ENCODE assay signal across 16 cellular contexts in genomic region chr2:57372237-57372962, GRCh38.
"Had no signal": no experiment of that assay in that cellular context is flagged by ENCODE, and none has a peak within 500 bp of the region (broad histone marks: within the 10 kb centered on the region; RNA-seq: fewer than 3 reads in every experiment).

No MANE protein-coding gene starts in this region.

- ATAC-seq: activated CD4-positive, CD25-positive, alpha-beta regulatory T cell treated with anti-CD3 and anti-CD28 coated beads, Interleukin-2, amount 50 U/mL, for 24 hours; left lobe of liver; lower lobe of right lung; natural killer cell treated with Interleukin-12 subunit alpha and Interleukin-12 subunit beta and Interleukin-15 and Interleukin-18, amount 100 ng/mL, for 72 hours had no signal

- H3K27me3 ChIP-seq: sigmoid colon, upper lobe of left lung had no signal

- H3K4me1 ChIP-seq: lower lobe of right lung, sigmoid colon, upper lobe of left lung had no signal

- DNase-seq: activated CD4-positive, alpha-beta memory T cell treated with anti-CD3 and anti-CD28 coated beads, Interleukin-2, amount 10 ng/mL, durations not matched to agents 7 days and 5 days; activated CD4-positive, alpha-beta T cell treated with anti-CD3 and anti-CD28 coated beads, Interleukin-2, amount 10 ng/mL, durations not matched to agents 24 days and 14 days; activated gamma-delta T cell treated with Interleukin-2 at 50 U/mL for 16 hours; anterior cingulate cortex; effector CD8-positive, alpha-beta T cell; head of caudate nucleus; lower lobe of right lung; retina; sigmoid colon; stimulated activated CD4-positive, alpha-beta T cell treated with anti-CD3 and anti-CD28 coated beads, Interleukin-4, amount 100 ng/mL, for 24 hours; stimulated activated naive CD4-positive, alpha-beta T cell treated with Interleukin-2 at 50 U/mL for 16 hours; upper lobe of left lung had no signal

- H3K36me3 ChIP-seq: lower lobe of right lung, sigmoid colon, thoracic aorta, upper lobe of left lung had no signal

- H3K4me3 ChIP-seq: lower lobe of right lung, sigmoid colon, thoracic aorta, upper lobe of left lung had no signal

- H3K27ac ChIP-seq: lower lobe of right lung, sigmoid colon, thoracic aorta, upper lobe of left lung had no signal

- H3K9me3 ChIP-seq: lower lobe of right lung, sigmoid colon, thoracic aorta, upper lobe of left lung had no signal
